ENCODE assay signal across 20 cellular contexts in genomic region chr17:54085934-54086333, GRCh38.
DNase-seq lines count a peak whose midpoint lies in the region; ATAC-seq and TF ChIP-seq lines count a peak whose summit lies in the region.
"Had no signal": no experiment of that assay in that cellular context is flagged by ENCODE, and none has a peak within 500 bp of the region (broad histone marks: within the 10 kb centered on the region; RNA-seq: fewer than 3 reads in every experiment).

No MANE protein-coding gene starts in this region.

- no peaks in the 10 kb centered on the region for H3K36me3 ChIP-seq in Caco-2 (ENCODE audit: control insufficient read depth, insufficient read depth, low read length)
- H3K36me3 ChIP-seq: neutrophil, Peyer's patch, tibial artery had no signal

- no peaks in the 10 kb centered on the region for H3K4me1 Mint-ChIP-seq in Caco-2 (ENCODE audit: low read depth, unreplicated experiment)
- H3K4me1 Mint-ChIP-seq in activated T-helper 2 cell treated with anti-CD3 and anti-CD28 coated beads, Interferon-gamma antibody, Interleukin-2, Interleukin-4, amounts not matched to agents 10 μg/mL and 5 μg/mL and 100 μg/mL, durations not matched to agents 14 hours and 24 hours and 36 hours (ENCODE audit: low read depth), result no peaks in the 10 kb centered on the region
- no peaks in the 10 kb centered on the region for H3K4me1 Mint-ChIP-seq in stimulated activated effector memory CD8-positive, alpha-beta T cell treated with anti-CD3 and anti-CD28 coated beads, Interleukin-12 subunit alpha, Interleukin-12 subunit beta, amount 100 ng/mL, for 72 hours
- H3K4me1 Mint-ChIP-seq: activated CD4-positive, alpha-beta T cell treated with anti-CD3 and anti-CD28 coated beads, Interleukin-2, amount 10 ng/mL, durations not matched to agents 7 days and 5 days; activated naive CD8-positive, alpha-beta T cell treated with anti-CD3 and anti-CD28 coated beads for 36 hours; T-helper 17 cell had no signal

- H3K9me3 ChIP-seq in Caco-2, result no peaks in the 10 kb centered on the region
- H3K9me3 ChIP-seq: neutrophil, tibial artery had no signal

- no peak overlapping the region for H3K4me3 ChIP-seq in Caco-2 (ENCODE audit: low read depth, low read length)
- H3K4me3 ChIP-seq: Peyer's patch, tibial artery had no signal

- no peak for ATAC-seq in stimulated activated effector memory CD8-positive, alpha-beta T cell treated with anti-CD3 and anti-CD28 coated beads, Interleukin-12 subunit alpha, Interleukin-12 subunit beta, amount 100 ng/mL, for 72 hours
- no peak for ATAC-seq in HG02571 (IDR thresholded peaks at IDR 0.05; ENCODE audit: unreplicated experiment)
- ATAC-seq: stimulated activated naive CD8-positive, alpha-beta T cell treated with anti-CD3 and anti-CD28 coated beads, Interleukin-15, Interleukin-2, amounts not matched to agents 100 U/mL and 50 U/mL, for 24 hours; T-helper 17 cell had no signal

- POLR2A ChIA-PET in Caco-2 (lab: Charles Lee), result no interaction called here

- TF ChIP-seq CTCF in Caco-2 (IDR thresholded peaks at IDR 0.05; ENCODE audit: insufficient read depth in 1 of 2, low read depth in 1 of 2, low read length in 1 of 2, severe bottlenecking in 1 of 2, unreplicated experiment in 1 of 2), result peak in 1 of 2 experiments; percentile 17

- no TSS peak for BruUV-seq in Caco-2 (replicated peaks; lab: Mats Ljungman, UMichigan)

- H3K36me3 Mint-ChIP-seq in Caco-2 (ENCODE audit: insufficient read depth, unreplicated experiment), result no peaks in the 10 kb centered on the region
- H3K36me3 Mint-ChIP-seq in activated T-helper 2 cell treated with anti-CD3 and anti-CD28 coated beads, Interferon-gamma antibody, Interleukin-2, Interleukin-4, amounts not matched to agents 10 μg/mL and 5 μg/mL and 100 μg/mL, durations not matched to agents 14 hours and 24 hours and 36 hours (ENCODE audit: low read depth), result no peaks in the 10 kb centered on the region
- no peaks in the 10 kb centered on the region for H3K36me3 Mint-ChIP-seq in stimulated activated effector memory CD8-positive, alpha-beta T cell treated with anti-CD3 and anti-CD28 coated beads, Interleukin-12 subunit alpha, Interleukin-12 subunit beta, amount 100 ng/mL, for 72 hours
- H3K36me3 Mint-ChIP-seq: activated naive CD8-positive, alpha-beta T cell treated with anti-CD3 and anti-CD28 coated beads for 36 hours had no signal

- DNase-seq in Caco-2 (peak; percentile 33 to 46), LHCN-M2 (ENCODE audit: low read depth) (peak; percentile 1), ecto neural progenitor cell (ENCODE audit: low spot score) (peak; percentile 59), myocyte (ENCODE audit: low read depth) (peak; percentile 4)
- no peak for DNase-seq in activated T-helper 2 cell treated with anti-CD3 and anti-CD28 coated beads, Interferon-gamma antibody, Interleukin-2, Interleukin-4, amounts not matched to agents 10 μg/mL and 5 μg/mL and 100 μg/mL, durations not matched to agents 14 hours and 24 hours and 36 hours (ENCODE audit: low spot score)
- DNase-seq in activated naive CD4-positive, alpha-beta T cell treated with Interleukin-2 at 50 U/mL for 16 hours, result no peak
- no peak for DNase-seq in stimulated activated effector memory CD8-positive, alpha-beta T cell treated with anti-CD3 and anti-CD28 coated beads, Interleukin-12 subunit alpha, Interleukin-12 subunit beta, amount 100 ng/mL, for 72 hours (ENCODE audit: low spot score in 2 of 2)
- DNase-seq: activated CD4-positive, alpha-beta T cell treated with anti-CD3 and anti-CD28 coated beads, Interleukin-2, amount 10 ng/mL, durations not matched to agents 7 days and 5 days; activated naive CD8-positive, alpha-beta T cell treated with anti-CD3 and anti-CD28 coated beads for 36 hours; HFFc6; Kasumi-1; NCI-H2081; NK-92 treated with Interleukin-12 subunit alpha and Interleukin-12 subunit beta, amount 100 ng/mL, for 24 hours; Peyer's patch; stimulated activated CD4-positive, alpha-beta T cell treated with anti-CD3 and anti-CD28 coated beads, Interleukin-2, amount 100 ng/mL, for 48 hours; stimulated activated naive CD8-positive, alpha-beta T cell treated with anti-CD3 and anti-CD28 coated beads, Interleukin-15, Interleukin-2, amounts not matched to agents 100 U/mL and 50 U/mL, for 24 hours; T-helper 17 cell; tibial artery had no signal

- no peak overlapping the region for H3K27ac Mint-ChIP-seq in Caco-2 (ENCODE audit: unreplicated experiment)
- H3K27ac Mint-ChIP-seq in activated T-helper 2 cell treated with anti-CD3 and anti-CD28 coated beads, Interferon-gamma antibody, Interleukin-2, Interleukin-4, amounts not matched to agents 10 μg/mL and 5 μg/mL and 100 μg/mL, durations not matched to agents 14 hours and 24 hours and 36 hours, result no peak overlapping the region
- H3K27ac Mint-ChIP-seq in stimulated activated effector memory CD8-positive, alpha-beta T cell treated with anti-CD3 and anti-CD28 coated beads, Interleukin-12 subunit alpha, Interleukin-12 subunit beta, amount 100 ng/mL, for 72 hours, result no peak overlapping the region
- H3K27ac Mint-ChIP-seq: activated CD4-positive, alpha-beta T cell treated with anti-CD3 and anti-CD28 coated beads, Interleukin-2, amount 10 ng/mL, durations not matched to agents 7 days and 5 days; activated naive CD8-positive, alpha-beta T cell treated with anti-CD3 and anti-CD28 coated beads for 36 hours; HFFc6; T-helper 17 cell had no signal

- intact Hi-C loops in Caco-2 (cut with micrococcal nuclease; ENCODE audit: unreplicated experiment), result no loop called here
- intact Hi-C loops in activated T-helper 2 cell treated with anti-CD3 and anti-CD28 coated beads, Interferon-gamma antibody, Interleukin-2, Interleukin-4, amounts not matched to agents 10 μg/mL and 5 μg/mL and 100 μg/mL, durations not matched to agents 14 hours and 24 hours and 36 hours (cut with micrococcal nuclease), result no loop called here

- CTCF ChIA-PET in Caco-2 (lab: Charles Lee), result no interaction called here

- no peaks in the 10 kb centered on the region for H3K27me3 Mint-ChIP-seq in Caco-2 (ENCODE audit: insufficient read depth, unreplicated experiment)
- no peaks in the 10 kb centered on the region for H3K27me3 Mint-ChIP-seq in activated T-helper 2 cell treated with anti-CD3 and anti-CD28 coated beads, Interferon-gamma antibody, Interleukin-2, Interleukin-4, amounts not matched to agents 10 μg/mL and 5 μg/mL and 100 μg/mL, durations not matched to agents 14 hours and 24 hours and 36 hours (ENCODE audit: low read depth)
- H3K27me3 Mint-ChIP-seq: activated CD4-positive, alpha-beta T cell treated with anti-CD3 and anti-CD28 coated beads, Interleukin-2, amount 10 ng/mL, durations not matched to agents 7 days and 5 days; activated naive CD8-positive, alpha-beta T cell treated with anti-CD3 and anti-CD28 coated beads for 36 hours; T-helper 17 cell had no signal

- no peak overlapping the region for H3K4me3 Mint-ChIP-seq in Caco-2 (ENCODE audit: unreplicated experiment)
- H3K4me3 Mint-ChIP-seq in activated T-helper 2 cell treated with anti-CD3 and anti-CD28 coated beads, Interferon-gamma antibody, Interleukin-2, Interleukin-4, amounts not matched to agents 10 μg/mL and 5 μg/mL and 100 μg/mL, durations not matched to agents 14 hours and 24 hours and 36 hours (ENCODE audit: low read depth), result no peak overlapping the region
- H3K4me3 Mint-ChIP-seq in stimulated activated effector memory CD8-positive, alpha-beta T cell treated with anti-CD3 and anti-CD28 coated beads, Interleukin-12 subunit alpha, Interleukin-12 subunit beta, amount 100 ng/mL, for 72 hours, result no peak overlapping the region
- H3K4me3 Mint-ChIP-seq: activated CD4-positive, alpha-beta T cell treated with anti-CD3 and anti-CD28 coated beads, Interleukin-2, amount 10 ng/mL, durations not matched to agents 7 days and 5 days; activated naive CD8-positive, alpha-beta T cell treated with anti-CD3 and anti-CD28 coated beads for 36 hours; HFFc6; T-helper 17 cell had no signal

- no peaks in the 10 kb centered on the region for H3K4me1 ChIP-seq in Caco-2
- H3K4me1 ChIP-seq: Peyer's patch had no signal

- H3K9me3 Mint-ChIP-seq in Caco-2 (ENCODE audit: unreplicated experiment), result peaks cover 11% of the 10 kb centered on the region
- peaks cover 63% of the 10 kb centered on the region for H3K9me3 Mint-ChIP-seq in activated T-helper 2 cell treated with anti-CD3 and anti-CD28 coated beads, Interferon-gamma antibody, Interleukin-2, Interleukin-4, amounts not matched to agents 10 μg/mL and 5 μg/mL and 100 μg/mL, durations not matched to agents 14 hours and 24 hours and 36 hours
- peaks cover 20% of the 10 kb centered on the region for H3K9me3 Mint-ChIP-seq in stimulated activated effector memory CD8-positive, alpha-beta T cell treated with anti-CD3 and anti-CD28 coated beads, Interleukin-12 subunit alpha, Interleukin-12 subunit beta, amount 100 ng/mL, for 72 hours

- H3K27me3 ChIP-seq in Caco-2 (replicated peaks; ENCODE audit: control insufficient read depth, insufficient read depth, low read length), result no peaks in the 10 kb centered on the region
- H3K27me3 ChIP-seq: neutrophil, Peyer's patch, tibial artery had no signal

Comparison
In these comparisons a context has a peak if more than half of its experiments do, and no peak if none do; other contexts are left out.
1. DNase-seq: peak in Caco-2 (2 of 2), LHCN-M2 (single experiment), ecto neural progenitor cell (single experiment) and myocyte (single experiment); none in activated T-helper 2 cell treated with anti-CD3 and anti-CD28 coated beads, Interferon-gamma antibody, Interleukin-2, Interleukin-4, amounts not matched to agents 10 μg/mL and 5 μg/mL and 100 μg/mL, durations not matched to agents 14 hours and 24 hours and 36 hours (single experiment), activated naive CD4-positive, alpha-beta T cell treated with Interleukin-2 at 50 U/mL for 16 hours (single experiment) and stimulated activated effector memory CD8-positive, alpha-beta T cell treated with anti-CD3 and anti-CD28 coated beads, Interleukin-12 subunit alpha, Interleukin-12 subunit beta, amount 100 ng/mL, for 72 hours (0 of 2).